12 cellular contexts compared by ENCODE assay signal in genomic region chr6:2505624-2506023, GRCh38.
A peak's percentile ranks its signal among the peaks of the same experiment; 100 is the strongest.
DNase-seq lines count a peak whose midpoint lies in the region; ATAC-seq, FAIRE-seq and TF ChIP-seq lines count a peak whose summit lies in the region.
"Had no signal": no experiment of that assay in that cellular context is flagged by ENCODE, and none has a peak within 500 bp of the region (broad histone marks: within the 10 kb centered on the region; RNA-seq: fewer than 3 reads in every experiment).

No MANE protein-coding gene starts in this region.

- H3K9me3 ChIP-seq in right cardiac atrium (ENCODE audit: control insufficient read depth, low read length) (no peaks in the 10 kb centered on the region), endothelial cell of umbilical vein (replicated peaks; ENCODE audit: control insufficient read depth, insufficient read depth, low read length) (no peaks in the 10 kb centered on the region), upper lobe of right lung (no peaks in the 10 kb centered on the region), ovary (no peaks in the 10 kb centered on the region)

- TF ChIP-seq EP300 in ovary (IDR thresholded peaks at IDR 0.05): no peak

- no peak overlapping the region for H3K9ac ChIP-seq in endothelial cell of umbilical vein (replicated peaks; ENCODE audit: extremely low read depth, insufficient read depth, low read length)

- no peaks in the 10 kb centered on the region for H3K27me3 ChIP-seq in right cardiac atrium (ENCODE audit: control insufficient read depth, insufficient read depth)
- H3K27me3 ChIP-seq in endothelial cell of umbilical vein (ENCODE audit: control insufficient read depth in 2 of 2, insufficient read depth in 2 of 2, low read length in 2 of 2): peaks cover 4 to 6% of the 10 kb centered on the region in 2 experiments
- no peaks in the 10 kb centered on the region for H3K27me3 ChIP-seq in upper lobe of right lung
- H3K27me3 ChIP-seq in ovary: no peaks in the 10 kb centered on the region

- H3K9me1 ChIP-seq in endothelial cell of umbilical vein (replicated peaks; ENCODE audit: control insufficient read depth, extremely low read depth, insufficient read depth, low read length): no peaks in the 10 kb centered on the region

- H3K27ac ChIP-seq in right cardiac atrium (ENCODE audit: low read length) (no peak overlapping the region), endothelial cell of umbilical vein (ENCODE audit: insufficient read depth, low read depth, low read length) (no peak overlapping the region), upper lobe of right lung (no peak overlapping the region), ovary (no peak overlapping the region)

- TF ChIP-seq CTCF in endothelial cell of umbilical vein (IDR thresholded peaks at IDR 0.05; ENCODE audit: extremely low read depth in 1 of 2, insufficient read depth in 1 of 2, low read depth in 1 of 2, low read length in 2 of 2): peak; percentile 28 to 34
- TF ChIP-seq CTCF in upper lobe of right lung (IDR thresholded peaks at IDR 0.05): peak; percentile 20
- TF ChIP-seq CTCF in ovary (IDR thresholded peaks at IDR 0.05): no peak

- H2AFZ ChIP-seq in endothelial cell of umbilical vein (ENCODE audit: low read depth, low read length): no peak overlapping the region

- H3K79me2 ChIP-seq in endothelial cell of umbilical vein (ENCODE audit: control insufficient read depth, insufficient read depth, low read length): no peaks in the 10 kb centered on the region

- DNase-seq in right cardiac atrium (peak in 1 of 3 donors; percentile 61), Right ventricle myocardium inferior (ENCODE audit: missing footprints) (no peak), NCI-H1930 (lab: John Stamatoyannopoulos, UW) (peak; percentile 32 to 42), endothelial cell of umbilical vein (ENCODE audit: low read depth, low spot score) (no peak), upper lobe of right lung (no peak), NCI-H510A (lab: John Stamatoyannopoulos, UW) (no peak), ovary (no peak)
- DNase-seq: foreskin melanocyte, natural killer cell, NCI-H1694 treated with DMSO at 0.1 percent for 48 hours had no signal

- dilution Hi-C loops in endothelial cell of umbilical vein (cut with MboI; ENCODE audit: extremely low pct_ligation_motif_present, low sequenced_read_pairs): no loop called here

- intact Hi-C loops in right cardiac atrium (cut with DNase I): no loop called here
- intact Hi-C loops in Right ventricle myocardium inferior (cut with DNase I): no loop called here
- intact Hi-C loops in endothelial cell of umbilical vein (cut with micrococcal nuclease): no loop called here
- intact Hi-C loops in upper lobe of right lung (cut with DNase I): no loop called here
- intact Hi-C loops in ovary (cut with DNase I): no loop called here

- POLR2A ChIA-PET in endothelial cell of umbilical vein (lab: Charles Lee): interaction anchor here (0.6 kb wide), 1 partner anchor 10 kb away, joined by 7 read pairs; no protein-coding TSS in a partner anchor

- H3K4me3 ChIP-seq in right cardiac atrium (ENCODE audit: low read length) (no peak overlapping the region), endothelial cell of umbilical vein (replicated peaks in 1 of 3; ENCODE audit: insufficient read depth in 1 of 3, low read depth in 1 of 3, low read length in 3 of 3) (no peak overlapping the region), upper lobe of right lung (no peak overlapping the region), ovary (no peak overlapping the region)

- no peak for FAIRE-seq in endothelial cell of umbilical vein (lab: Jason Lieb, UNC)

- WGBS in right cardiac atrium: 44% methylated on average over 9 of the region's 9 CpGs
- WGBS in ovary, 3 donors: 32 to 39% (median 32%) methylated on average over 9 of the region's 9 CpGs

- H3K36me3 ChIP-seq in endothelial cell of umbilical vein (ENCODE audit: control insufficient read depth in 2 of 2, extremely low read depth in 1 of 2, insufficient read depth in 2 of 2, low read length in 2 of 2) (no peaks in the 10 kb centered on the region), upper lobe of right lung (no peaks in the 10 kb centered on the region), ovary (no peaks in the 10 kb centered on the region)

- H3K4me1 ChIP-seq in right cardiac atrium (ENCODE audit: control insufficient read depth, insufficient read depth, low read length): no peaks in the 10 kb centered on the region
- no peaks in the 10 kb centered on the region for H3K4me1 ChIP-seq in endothelial cell of umbilical vein (ENCODE audit: control insufficient read depth, extremely low read depth, insufficient read depth, low read length)
- no peaks in the 10 kb centered on the region for H3K4me1 ChIP-seq in upper lobe of right lung
- no peaks in the 10 kb centered on the region for H3K4me1 ChIP-seq in ovary (ENCODE audit: insufficient read depth)

- no TSS peak for BruUV-seq in endothelial cell of umbilical vein (replicated peaks; lab: Mats Ljungman, UMichigan)

- no peak overlapping the region for H3K4me2 ChIP-seq in endothelial cell of umbilical vein (ENCODE audit: insufficient read depth, low read length)

- no peaks in the 10 kb centered on the region for H4K20me1 ChIP-seq in endothelial cell of umbilical vein (replicated peaks; ENCODE audit: control insufficient read depth, extremely low read depth, insufficient read depth, low read length)

- ATAC-seq in right cardiac atrium (peak; percentile 9 to 13), Right ventricle myocardium inferior (no peak), upper lobe of right lung (peak; percentile 27), HG03354 (IDR thresholded peaks at IDR 0.05; ENCODE audit: poor library complexity, severe bottlenecking, unreplicated experiment) (no peak)
- ATAC-seq: activated naive CD4-positive, alpha-beta T cell treated with anti-CD3 and anti-CD28 coated beads, Interleukin-2, amount 50 U/mL, for 72 hours; natural killer cell had no signal

- CTCF ChIA-PET in endothelial cell of umbilical vein (lab: Charles Lee): interaction anchor here (1.8 kb wide), 1 partner anchor 129 kb away, joined by 4 read pairs; no protein-coding TSS in a partner anchor

- TF ChIP-seq POLR2A in endothelial cell of umbilical vein (IDR thresholded peaks at IDR 0.05; ENCODE audit: low read depth, low read length) (no peak), ovary (IDR thresholded peaks at IDR 0.05) (no peak)

TF ChIP-seq in endothelial cell of umbilical vein, 7 proteins besides CTCF, POLR2A, EP300 and RAD21:
- TF ChIP-seq MYC (IDR thresholded peaks at IDR 0.05; ENCODE audit: low read depth, low read length) (no peak), POLR2AphosphoS5 (IDR thresholded peaks at IDR 0.05; ENCODE audit: insufficient read depth, low read depth, low read length) (no peak), FOS (IDR thresholded peaks at IDR 0.05; ENCODE audit: borderline replicate concordance, insufficient read depth, low read length) (no peak), GATA2 (IDR thresholded peaks at IDR 0.05; ENCODE audit: insufficient read depth, insufficient read length, low read depth, low read length) (no peak), MAX (IDR thresholded peaks at IDR 0.05; ENCODE audit: insufficient read depth, insufficient read length) (no peak), EZH2 (IDR thresholded peaks at IDR 0.05; ENCODE audit: borderline replicate concordance, low read depth, low read length, severe bottlenecking) (no peak)

Comparison
In these comparisons a context has a peak if more than half of its experiments do, and no peak if none do; other contexts are left out.
1. ATAC-seq: peak in right cardiac atrium (2 of 2) and upper lobe of right lung (single experiment); none in Right ventricle myocardium inferior (single experiment) and HG03354 (single experiment).
2. DNase-seq: peak in NCI-H1930 (2 of 2); none in Right ventricle myocardium inferior (single experiment), endothelial cell of umbilical vein (single experiment), upper lobe of right lung (single experiment), NCI-H510A (single experiment) and ovary (0 of 5).
3. CTCF ChIP-seq: peak in endothelial cell of umbilical vein (2 of 2) and upper lobe of right lung (single experiment); none in ovary (0 of 3).